In the genomic region with DNA sequence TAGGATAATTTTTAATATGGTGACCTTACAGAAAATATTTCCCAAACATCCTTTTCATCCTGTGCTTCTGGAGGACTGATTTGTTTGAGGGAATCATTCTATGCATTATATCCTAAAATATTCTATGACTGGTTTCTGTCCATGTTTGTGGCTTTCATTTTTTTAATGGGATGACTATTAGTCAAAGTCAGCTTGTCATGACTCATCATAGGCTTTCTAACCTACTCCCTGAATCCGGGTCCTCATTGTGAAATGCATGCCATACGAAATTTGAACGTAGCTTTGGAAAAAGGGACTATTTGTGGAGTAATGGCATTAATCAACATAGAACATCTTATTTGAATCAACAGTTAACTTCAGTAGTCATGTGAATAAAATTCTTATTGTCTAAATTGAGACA, we compare ENCODE assay signal across 9 cellular contexts. TPM values are rescaled to one million over a fixed set of nuclear protein-coding genes. Genes with fewer than 3 reads are reported as not detected.
A peak's percentile ranks its signal among the peaks of the same experiment; 100 is the strongest.
DNase-seq lines count a peak whose midpoint lies in the region; ATAC-seq and TF ChIP-seq lines count a peak whose summit lies in the region.
"Had no signal": no experiment of that assay in that cellular context is flagged by ENCODE, and none has a peak within 500 bp of the region (broad histone marks: within the 10 kb centered on the region; RNA-seq: fewer than 3 reads in every experiment).

No MANE protein-coding gene starts in this region.

- H2BK120ac ChIP-seq in H9 (ENCODE audit: low read depth, low read length, poor library complexity, severe bottlenecking): no peak overlapping the region

- H3K27ac ChIP-seq in H9 (ENCODE audit: insufficient read length, low read depth, low read length): no peak overlapping the region

- H2BK5ac ChIP-seq in H9 (ENCODE audit: insufficient read length, low read length): no peak overlapping the region

- POLR2A ChIA-PET in activated CD4-positive, alpha-beta T cell treated with anti-CD3 and anti-CD28 coated beads, Interleukin-2, amount 10 ng/mL, durations not matched to agents 7 days and 5 days (lab: Charles Lee): no interaction called here

- CTCF ChIA-PET in activated CD4-positive, alpha-beta T cell treated with anti-CD3 and anti-CD28 coated beads, Interleukin-2, amount 10 ng/mL, durations not matched to agents 7 days and 5 days (lab: Charles Lee): interaction anchor here (1.1 to 1.3 kb wide), 2 partner anchors 16 to 294 kb away, joined by 3 to 4 read pairs; no protein-coding TSS in a partner anchor

- H2BK15ac ChIP-seq in H9 (ENCODE audit: low read depth, low read length): no peak overlapping the region

- DNase-seq in activated CD4-positive, alpha-beta T cell treated with anti-CD3 and anti-CD28 coated beads, Interleukin-2, amount 10 ng/mL, durations not matched to agents 7 days and 5 days: no peak
- DNase-seq in activated CD4-positive, alpha-beta T cell treated with anti-CD3 and anti-CD28 coated beads for 4 hours: no peak
- no peak for DNase-seq in central memory CD8-positive, alpha-beta T cell (ENCODE audit: low spot score in 2 of 2)
- DNase-seq in H9 (no peak), KG1 (lab: John Stamatoyannopoulos, UW) (no peak)
- DNase-seq: 8988T, NCI-H774 had no signal

- H3K27me3 ChIP-seq in H9 (ENCODE audit: insufficient read depth, low read length): no peaks in the 10 kb centered on the region

- peak overlapping the region; percentile 36 for H3K27ac Mint-ChIP-seq in activated CD4-positive, alpha-beta T cell treated with anti-CD3 and anti-CD28 coated beads, Interleukin-2, amount 10 ng/mL, durations not matched to agents 7 days and 5 days
- peak overlapping the region; percentile 42 for H3K27ac Mint-ChIP-seq in central memory CD8-positive, alpha-beta T cell (ENCODE audit: low read depth)
- peak overlapping the region; percentile 82 for H3K27ac Mint-ChIP-seq in stimulated activated memory B cell treated with anti-CD40 and anti-IgM and Interleukin-4, amounts not matched to agents 10 μg/mL and 1 μg/mL and 100 μg/mL, for 72 hours
- H3K27ac Mint-ChIP-seq in H9: no peak overlapping the region

- no peak overlapping the region for H3K4ac ChIP-seq in H9 (ENCODE audit: low read depth, low read length)

- H3K4me2 ChIP-seq in H9 (ENCODE audit: insufficient read depth, insufficient read length, low read length): no peak overlapping the region

- H3K79me2 ChIP-seq in H9 (ENCODE audit: insufficient read depth, low read length): no peaks in the 10 kb centered on the region

- WGBS in H9 (ENCODE audit: extremely low coverage, insufficient read length, low lambda C conversion rate): no CpG with 5 or more reads among the region's 3 CpGs

- no peak overlapping the region for H4K5ac ChIP-seq in H9 (ENCODE audit: insufficient read length, low read depth, low read length)

- no peak overlapping the region for H2BK20ac ChIP-seq in H9 (ENCODE audit: low read depth, low read length, poor library complexity, severe bottlenecking)

- no peak overlapping the region for H3K4me3 Mint-ChIP-seq in activated CD4-positive, alpha-beta T cell treated with anti-CD3 and anti-CD28 coated beads, Interleukin-2, amount 10 ng/mL, durations not matched to agents 7 days and 5 days
- H3K4me3 Mint-ChIP-seq in central memory CD8-positive, alpha-beta T cell: no peak overlapping the region
- H3K4me3 Mint-ChIP-seq in stimulated activated memory B cell treated with anti-CD40 and anti-IgM and Interleukin-4, amounts not matched to agents 10 μg/mL and 1 μg/mL and 100 μg/mL, for 72 hours: no peak overlapping the region
- H3K4me3 Mint-ChIP-seq in H9: no peak overlapping the region
- H3K4me3 Mint-ChIP-seq: neural crest cell had no signal

- no peak overlapping the region for H4K8ac ChIP-seq in H9 (replicated peaks; ENCODE audit: insufficient read length, low read depth, low read length)

- H3K9ac ChIP-seq in H9 (ENCODE audit: extremely low read depth, insufficient read length, low read length): no peak overlapping the region

- no peak overlapping the region for H2AFZ ChIP-seq in H9 (ENCODE audit: low read length)

- no peak overlapping the region for H3K14ac ChIP-seq in H9 (ENCODE audit: insufficient read depth, low read length)

- no peaks in the 10 kb centered on the region for H3K9me3 Mint-ChIP-seq in activated CD4-positive, alpha-beta T cell treated with anti-CD3 and anti-CD28 coated beads, Interleukin-2, amount 10 ng/mL, durations not matched to agents 7 days and 5 days
- H3K9me3 Mint-ChIP-seq in central memory CD8-positive, alpha-beta T cell: no peaks in the 10 kb centered on the region
- H3K9me3 Mint-ChIP-seq in stimulated activated memory B cell treated with anti-CD40 and anti-IgM and Interleukin-4, amounts not matched to agents 10 μg/mL and 1 μg/mL and 100 μg/mL, for 72 hours: no peaks in the 10 kb centered on the region
- no peaks in the 10 kb centered on the region for H3K9me3 Mint-ChIP-seq in H9
- H3K9me3 Mint-ChIP-seq: neural crest cell had no signal

- TF ChIP-seq CTCF in H9 (conservative IDR thresholded peaks at IDR 0.05): no peak

- H3T11ph ChIP-seq in H9 (ENCODE audit: low read length): no peak overlapping the region

- no peak overlapping the region for H3K18ac ChIP-seq in H9 (ENCODE audit: insufficient read length, low read depth, low read length)

- no peak overlapping the region for H4K91ac ChIP-seq in H9 (ENCODE audit: insufficient read length, low read depth, low read length)

- no peaks in the 10 kb centered on the region for H3K9me3 ChIP-seq in H9 (ENCODE audit: control insufficient read depth, low read depth, low read length)

- H3K4me1 ChIP-seq in H9 (ENCODE audit: insufficient read depth, low read length): no peaks in the 10 kb centered on the region

- no peaks in the 10 kb centered on the region for H3K27me3 Mint-ChIP-seq in activated CD4-positive, alpha-beta T cell treated with anti-CD3 and anti-CD28 coated beads, Interleukin-2, amount 10 ng/mL, durations not matched to agents 7 days and 5 days
- no peaks in the 10 kb centered on the region for H3K27me3 Mint-ChIP-seq in central memory CD8-positive, alpha-beta T cell
- no peaks in the 10 kb centered on the region for H3K27me3 Mint-ChIP-seq in stimulated activated memory B cell treated with anti-CD40 and anti-IgM and Interleukin-4, amounts not matched to agents 10 μg/mL and 1 μg/mL and 100 μg/mL, for 72 hours
- no peaks in the 10 kb centered on the region for H3K27me3 Mint-ChIP-seq in H9 (ENCODE audit: low read depth)

- H2BK12ac ChIP-seq in H9 (ENCODE audit: insufficient read length, low read depth, low read length): no peak overlapping the region

- no peak for ATAC-seq in central memory CD8-positive, alpha-beta T cell (replicated peaks; ENCODE audit: extremely low read depth, poor library complexity, severe bottlenecking)
- ATAC-seq in stimulated activated memory B cell treated with anti-CD40 and anti-IgM and Interleukin-4, amounts not matched to agents 10 μg/mL and 1 μg/mL and 100 μg/mL, for 72 hours: no peak

- H3K4me1 Mint-ChIP-seq in activated CD4-positive, alpha-beta T cell treated with anti-CD3 and anti-CD28 coated beads, Interleukin-2, amount 10 ng/mL, durations not matched to agents 7 days and 5 days: peaks cover 21% of the 10 kb centered on the region
- H3K4me1 Mint-ChIP-seq in central memory CD8-positive, alpha-beta T cell: no peaks in the 10 kb centered on the region
- peaks cover 20% of the 10 kb centered on the region for H3K4me1 Mint-ChIP-seq in stimulated activated memory B cell treated with anti-CD40 and anti-IgM and Interleukin-4, amounts not matched to agents 10 μg/mL and 1 μg/mL and 100 μg/mL, for 72 hours
- H3K4me1 Mint-ChIP-seq in H9: no peaks in the 10 kb centered on the region
- H3K4me1 Mint-ChIP-seq: neural crest cell had no signal

- H3K23ac ChIP-seq in H9 (ENCODE audit: insufficient read length, low read depth, low read length): no peak overlapping the region

- no peaks in the 10 kb centered on the region for H4K20me1 ChIP-seq in H9 (ENCODE audit: control insufficient read depth, insufficient read depth, insufficient read length)

- H2AK5ac ChIP-seq in H9 (ENCODE audit: insufficient read length, low read length): no peak overlapping the region

- H3K79me1 ChIP-seq in H9 (ENCODE audit: insufficient read depth, low read depth, low read length, poor library complexity, severe bottlenecking): no peaks in the 10 kb centered on the region

- H3K36me3 Mint-ChIP-seq in activated CD4-positive, alpha-beta T cell treated with anti-CD3 and anti-CD28 coated beads, Interleukin-2, amount 10 ng/mL, durations not matched to agents 7 days and 5 days (ENCODE audit: low read depth): peaks cover 36% of the 10 kb centered on the region
- H3K36me3 Mint-ChIP-seq in central memory CD8-positive, alpha-beta T cell (ENCODE audit: insufficient read depth): peaks cover 20% of the 10 kb centered on the region
- peaks cover 50% of the 10 kb centered on the region for H3K36me3 Mint-ChIP-seq in stimulated activated memory B cell treated with anti-CD40 and anti-IgM and Interleukin-4, amounts not matched to agents 10 μg/mL and 1 μg/mL and 100 μg/mL, for 72 hours
- peaks cover 11 to 50% (median 39%) of the 10 kb centered on the region in 3 experiments; a peak in 6 of 7 replicates for H3K36me3 Mint-ChIP-seq in H9 (ENCODE audit: insufficient read depth in 1 of 3, low read depth in 3 of 3)

- H3K56ac ChIP-seq in H9 (ENCODE audit: insufficient read length, low read depth, low read length): no peak overlapping the region

- H3K23me2 ChIP-seq in H9 (ENCODE audit: insufficient read length, low read depth, low read length, poor library complexity, severe bottlenecking): no peaks in the 10 kb centered on the region

RNA-seq across cellular contexts. Expression of gene TCTN2, which starts 10.6 kb away (rescaled TPM):
- 1 to 10 TPM; 4.0 to 4.7 TPM for total RNA-seq in activated CD4-positive, alpha-beta T cell treated with anti-CD3 and anti-CD28 coated beads, Interleukin-2, amount 10 ng/mL, durations not matched to agents 7 days and 5 days
- total RNA-seq in H9 (2021): 7.4 and 7.7 TPM in 2 replicates

RNA-seq across cellular contexts. Expression of gene GTF2H3, which starts 26.7 kb away (rescaled TPM):
- total RNA-seq in activated CD4-positive, alpha-beta T cell treated with anti-CD3 and anti-CD28 coated beads, Interleukin-2, amount 10 ng/mL, durations not matched to agents 7 days and 5 days: 10 to 100 TPM; 46.7 to 47.8 TPM
- total RNA-seq in H9 (2021): 39.2 and 41.0 TPM in 2 replicates

RNA-seq across cellular contexts. Expression of gene EIF2B1, which starts 26.8 kb away (rescaled TPM):
- total RNA-seq in activated CD4-positive, alpha-beta T cell treated with anti-CD3 and anti-CD28 coated beads, Interleukin-2, amount 10 ng/mL, durations not matched to agents 7 days and 5 days: 10 to 100 TPM; 64.4 to 66.2 TPM
- total RNA-seq in H9 (2021): 55.7 and 59.8 TPM in 2 replicates

RNA-seq across cellular contexts. Expression of gene ATP6V0A2, which starts 51.8 kb away (rescaled TPM):
- total RNA-seq in activated CD4-positive, alpha-beta T cell treated with anti-CD3 and anti-CD28 coated beads, Interleukin-2, amount 10 ng/mL, durations not matched to agents 7 days and 5 days: 10 to 100 TPM; 43.2 to 46.4 TPM
- 56.9 and 58.0 TPM in 2 replicates for total RNA-seq in H9 (2021)

RNA-seq across cellular contexts. Expression of gene DDX55, which starts 58.4 kb away (rescaled TPM):
- 10 to 100 TPM; 35.9 to 38.3 TPM for total RNA-seq in activated CD4-positive, alpha-beta T cell treated with anti-CD3 and anti-CD28 coated beads, Interleukin-2, amount 10 ng/mL, durations not matched to agents 7 days and 5 days
- 47.1 and 51.7 TPM in 2 replicates for total RNA-seq in H9 (2021)

Comparison
In these comparisons a context has a peak if more than half of its experiments do, and no peak if none do; other contexts are left out.
1. H3K27ac Mint-ChIP-seq: peak in activated CD4-positive, alpha-beta T cell treated with anti-CD3 and anti-CD28 coated beads, Interleukin-2, amount 10 ng/mL, durations not matched to agents 7 days and 5 days (single experiment), central memory CD8-positive, alpha-beta T cell (single experiment) and stimulated activated memory B cell treated with anti-CD40 and anti-IgM and Interleukin-4, amounts not matched to agents 10 μg/mL and 1 μg/mL and 100 μg/mL, for 72 hours (single experiment); none in H9 (0 of 3).